16 cellular contexts compared by ENCODE assay signal in genomic region chr11:12973529-12974181, GRCh38. TPM values are rescaled to one million over a fixed set of nuclear protein-coding genes. Genes with fewer than 3 reads are reported as not detected.
"Had no signal": no experiment of that assay in that cellular context is flagged by ENCODE, and none has a peak within 500 bp of the region (broad histone marks: within the 10 kb centered on the region; RNA-seq: fewer than 3 reads in every experiment).

No MANE protein-coding gene starts in this region.

- H3K36me3 Mint-ChIP-seq: activated CD4-positive, alpha-beta memory T cell treated with anti-CD3 and anti-CD28 coated beads for 36 hours; activated CD8-positive, alpha-beta memory T cell treated with anti-CD3 and anti-CD28 coated beads, Interleukin-2, amount 10 ng/mL, durations not matched to agents 7 days and 5 days; natural killer cell treated with Interleukin-12 subunit alpha and Interleukin-12 subunit beta and Interleukin-15 and Interleukin-18, amount 100 ng/mL, for 72 hours; stimulated activated naive B cell treated with anti-CD40 and anti-IgM and Interleukin-4, amounts not matched to agents 10 μg/mL and 1 μg/mL and 100 μg/mL, for 72 hours had no signal

- H3K4me3 ChIP-seq: breast epithelium, heart right ventricle, lower lobe of right lung, thoracic aorta, upper lobe of right lung had no signal

- DNase-seq: activated B cell treated with CpG ODN at 0.5 μM for 24 hours; activated CD4-positive, alpha-beta memory T cell treated with anti-CD3 and anti-CD28 coated beads for 36 hours; activated CD4-positive, alpha-beta T cell treated with anti-CD3 and anti-CD28 coated beads for 4 hours; activated CD8-positive, alpha-beta memory T cell treated with anti-CD3 and anti-CD28 coated beads, Interleukin-2, amount 10 ng/mL, durations not matched to agents 7 days and 5 days; activated naive CD4-positive, alpha-beta T cell treated with anti-CD3 and anti-CD28 coated beads for 36 hours; effector CD4-positive, alpha-beta T cell; heart right ventricle; left colon; lower lobe of right lung; stimulated activated naive B cell treated with anti-CD40 and anti-IgM and Interleukin-4, amounts not matched to agents 10 μg/mL and 1 μg/mL and 100 μg/mL, for 72 hours; upper lobe of right lung had no signal

- H3K9me3 Mint-ChIP-seq: activated B cell treated with CpG ODN at 0.5 μM for 24 hours; activated CD4-positive, alpha-beta memory T cell treated with anti-CD3 and anti-CD28 coated beads for 36 hours; activated naive CD4-positive, alpha-beta T cell treated with anti-CD3 and anti-CD28 coated beads for 36 hours; activated T-helper 2 cell treated with anti-CD3 and anti-CD28 coated beads, Interferon-gamma antibody, Interleukin-2, Interleukin-4, amounts not matched to agents 10 μg/mL and 5 μg/mL and 100 μg/mL, durations not matched to agents 14 hours and 24 hours and 36 hours; natural killer cell treated with Interleukin-12 subunit alpha and Interleukin-12 subunit beta and Interleukin-15 and Interleukin-18, amount 100 ng/mL, for 72 hours; stimulated activated naive B cell treated with anti-CD40 and anti-IgM and Interleukin-4, amounts not matched to agents 10 μg/mL and 1 μg/mL and 100 μg/mL, for 72 hours had no signal

- H3K27ac ChIP-seq: breast epithelium, heart right ventricle, lower lobe of right lung, parathyroid adenoma, thoracic aorta, upper lobe of right lung had no signal

- H3K9ac ChIP-seq: parathyroid adenoma had no signal

- H3K9me3 ChIP-seq: breast epithelium, heart right ventricle, lower lobe of right lung, thoracic aorta, upper lobe of right lung had no signal

- H3K4me1 Mint-ChIP-seq: activated B cell treated with CpG ODN at 0.5 μM for 24 hours; activated CD8-positive, alpha-beta memory T cell treated with anti-CD3 and anti-CD28 coated beads, Interleukin-2, amount 10 ng/mL, durations not matched to agents 7 days and 5 days; stimulated activated naive B cell treated with anti-CD40 and anti-IgM and Interleukin-4, amounts not matched to agents 10 μg/mL and 1 μg/mL and 100 μg/mL, for 72 hours had no signal

- H3K27ac Mint-ChIP-seq: activated B cell treated with CpG ODN at 0.5 μM for 24 hours; activated CD4-positive, alpha-beta memory T cell treated with anti-CD3 and anti-CD28 coated beads for 36 hours; activated CD8-positive, alpha-beta memory T cell treated with anti-CD3 and anti-CD28 coated beads, Interleukin-2, amount 10 ng/mL, durations not matched to agents 7 days and 5 days; activated naive CD4-positive, alpha-beta T cell treated with anti-CD3 and anti-CD28 coated beads for 36 hours; activated T-helper 2 cell treated with anti-CD3 and anti-CD28 coated beads, Interferon-gamma antibody, Interleukin-2, Interleukin-4, amounts not matched to agents 10 μg/mL and 5 μg/mL and 100 μg/mL, durations not matched to agents 14 hours and 24 hours and 36 hours; natural killer cell treated with Interleukin-12 subunit alpha and Interleukin-12 subunit beta and Interleukin-15 and Interleukin-18, amount 100 ng/mL, for 72 hours; stimulated activated naive B cell treated with anti-CD40 and anti-IgM and Interleukin-4, amounts not matched to agents 10 μg/mL and 1 μg/mL and 100 μg/mL, for 72 hours had no signal

- ATAC-seq: activated CD8-positive, alpha-beta memory T cell treated with anti-CD3 and anti-CD28 coated beads, Interleukin-2, amount 10 ng/mL, durations not matched to agents 7 days and 5 days; heart right ventricle; left colon; lower lobe of right lung; natural killer cell treated with Interleukin-12 subunit alpha and Interleukin-12 subunit beta and Interleukin-15 and Interleukin-18, amount 100 ng/mL, for 72 hours; stimulated activated naive B cell treated with anti-CD40 and anti-IgM and Interleukin-4, amounts not matched to agents 10 μg/mL and 1 μg/mL and 100 μg/mL, for 72 hours; upper lobe of right lung had no signal

- H3K36me3 ChIP-seq: breast epithelium, heart right ventricle, lower lobe of right lung, thoracic aorta, upper lobe of right lung had no signal

- H3K27me3 Mint-ChIP-seq: stimulated activated naive B cell treated with anti-CD40 and anti-IgM and Interleukin-4, amounts not matched to agents 10 μg/mL and 1 μg/mL and 100 μg/mL, for 72 hours had no signal

- H3K4me1 ChIP-seq: breast epithelium, heart right ventricle, lower lobe of right lung, parathyroid adenoma, upper lobe of right lung had no signal

- H3K4me3 Mint-ChIP-seq: activated B cell treated with CpG ODN at 0.5 μM for 24 hours; activated CD4-positive, alpha-beta memory T cell treated with anti-CD3 and anti-CD28 coated beads for 36 hours; activated CD8-positive, alpha-beta memory T cell treated with anti-CD3 and anti-CD28 coated beads, Interleukin-2, amount 10 ng/mL, durations not matched to agents 7 days and 5 days; activated naive CD4-positive, alpha-beta T cell treated with anti-CD3 and anti-CD28 coated beads for 36 hours; natural killer cell treated with Interleukin-12 subunit alpha and Interleukin-12 subunit beta and Interleukin-15 and Interleukin-18, amount 100 ng/mL, for 72 hours; stimulated activated naive B cell treated with anti-CD40 and anti-IgM and Interleukin-4, amounts not matched to agents 10 μg/mL and 1 μg/mL and 100 μg/mL, for 72 hours had no signal

- H3K27me3 ChIP-seq: breast epithelium, heart right ventricle had no signal

RNA-seq across cellular contexts. Expression of gene RASSF10, which starts 35.5 kb away (rescaled TPM):
- total RNA-seq: activated B cell treated with CpG ODN at 0.5 μM for 24 hours; activated CD4-positive, alpha-beta memory T cell treated with anti-CD3 and anti-CD28 coated beads for 36 hours; activated CD8-positive, alpha-beta memory T cell treated with anti-CD3 and anti-CD28 coated beads, Interleukin-2, amount 10 ng/mL, durations not matched to agents 7 days and 5 days; activated naive CD4-positive, alpha-beta T cell treated with anti-CD3 and anti-CD28 coated beads for 36 hours; activated T-helper 2 cell treated with anti-CD3 and anti-CD28 coated beads, Interferon-gamma antibody, Interleukin-2, Interleukin-4, amounts not matched to agents 10 μg/mL and 5 μg/mL and 100 μg/mL, durations not matched to agents 14 hours and 24 hours and 36 hours; natural killer cell treated with Interleukin-12 subunit alpha and Interleukin-12 subunit beta and Interleukin-15 and Interleukin-18, amount 100 ng/mL, for 72 hours; thoracic aorta had no signal
